ENCODE assay signal across 16 cellular contexts in the genomic region with DNA sequence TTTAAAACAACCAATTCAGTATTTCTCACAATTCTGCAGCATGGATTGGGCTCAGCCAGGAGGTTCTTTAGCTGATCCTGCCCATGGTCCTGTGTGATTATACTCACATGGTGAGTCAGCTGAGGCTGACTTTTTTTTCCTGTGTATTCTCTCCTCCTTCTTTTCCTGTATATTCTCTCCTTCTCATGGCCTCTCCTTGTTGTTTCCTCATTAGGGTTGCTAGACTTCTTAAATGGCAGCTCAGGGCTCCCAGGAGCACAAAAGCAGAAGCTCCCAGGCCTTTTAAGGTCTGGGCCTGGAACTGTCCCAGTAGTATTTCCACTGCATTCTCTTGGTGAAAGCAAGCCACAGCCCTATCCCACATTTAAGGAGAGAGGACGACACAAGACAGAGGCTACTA. TPM values are rescaled to one million over a fixed set of nuclear protein-coding genes. Genes with fewer than 3 reads are reported as not detected.
DNase-seq lines count a peak whose midpoint lies in the region; ATAC-seq and TF ChIP-seq lines count a peak whose summit lies in the region.
"Had no signal": no experiment of that assay in that cellular context is flagged by ENCODE, and none has a peak within 500 bp of the region (broad histone marks: within the 10 kb centered on the region; RNA-seq: fewer than 3 reads in every experiment).

No MANE protein-coding gene starts in this region.

- H3K4me1 ChIP-seq in mesodermal cell (ENCODE audit: control insufficient read depth, insufficient read depth, low read length, poor library complexity, severe bottlenecking), result peaks cover 21% of the 10 kb centered on the region
- no peaks in the 10 kb centered on the region for H3K4me1 ChIP-seq in effector memory CD4-positive, alpha-beta T cell (ENCODE audit: control insufficient read depth, insufficient read depth, low read length, poor library complexity, severe bottlenecking)

- H3K9me3 Mint-ChIP-seq in WTC11, result peaks cover 6% of the 10 kb centered on the region; the same call in 1 of the 2 replicates

- H3K4me1 Mint-ChIP-seq in WTC11, result 0 out of 2 replicates have a peak, but pooled peaks cover 4% of the 10 kb centered on the region

- CTCF ChIA-PET in WTC11 (lab: Charles Lee), result interaction anchor here (1.0 to 1.6 kb wide), 2 partner anchors 38 to 103 kb away, joined by 3 to 7 read pairs; no protein-coding TSS in a partner anchor

- in situ Hi-C loops in astrocyte of the cerebellum (cut with HindIII; ENCODE audit: low sequenced_read_pairs), result no loop called here

- H3K36me3 Mint-ChIP-seq in WTC11, result peaks cover 41% of the 10 kb centered on the region

- peaks cover 11% of the 10 kb centered on the region for H3K9me3 ChIP-seq in mesodermal cell (ENCODE audit: control insufficient read depth, low read length)
- H3K9me3 ChIP-seq in effector memory CD4-positive, alpha-beta T cell (ENCODE audit: control insufficient read depth, low read length), result no peaks in the 10 kb centered on the region
- H3K9me3 ChIP-seq: esophagus squamous epithelium, Peyer's patch had no signal

- no peak overlapping the region for H3K4me3 Mint-ChIP-seq in WTC11
- H3K4me3 Mint-ChIP-seq: naive thymus-derived CD4-positive, alpha-beta T cell had no signal

- TF ChIP-seq CTCF in astrocyte of the cerebellum (IDR thresholded peaks at IDR 0.05; ENCODE audit: low read depth, low read length, missing control alignments), result no peak
- no peak for TF ChIP-seq CTCF in WTC11 (IDR thresholded peaks at IDR 0.05)

- WGBS in mesodermal cell (ENCODE audit: insufficient coverage in 2 of 2), 2 experiments, result no CpG with 5 or more reads among the region's 1 CpG

- H3K27ac ChIP-seq in mesodermal cell (ENCODE audit: low read depth, low read length, severe bottlenecking), result peak overlapping the region; percentile 78
- no peak overlapping the region for H3K27ac ChIP-seq in effector memory CD4-positive, alpha-beta T cell (ENCODE audit: insufficient read depth, low read length, poor library complexity, severe bottlenecking)
- H3K27ac ChIP-seq: Peyer's patch had no signal

- no peak for ATAC-seq in WTC11
- ATAC-seq: activated CD4-positive, CD25-positive, alpha-beta regulatory T cell treated with anti-CD3 and anti-CD28 coated beads, Interleukin-2, amount 50 U/mL, for 24 hours; naive thymus-derived CD4-positive, alpha-beta T cell had no signal

- H3K27ac Mint-ChIP-seq in WTC11, result no peak overlapping the region
- H3K27ac Mint-ChIP-seq: naive thymus-derived CD4-positive, alpha-beta T cell had no signal

- H3K4me3 ChIP-seq in astrocyte of the cerebellum (ENCODE audit: low read depth, low read length), result no peak overlapping the region
- no peak overlapping the region for H3K4me3 ChIP-seq in mesodermal cell (ENCODE audit: extremely low read depth, insufficient read depth, low read length, poor library complexity, severe bottlenecking)
- H3K4me3 ChIP-seq in effector memory CD4-positive, alpha-beta T cell (ENCODE audit: insufficient read depth, low read depth, low read length, poor library complexity, severe bottlenecking), result no peak overlapping the region
- H3K4me3 ChIP-seq: esophagus squamous epithelium, Peyer's patch had no signal

- POLR2A ChIA-PET in WTC11 (lab: Charles Lee), result no interaction called here

- DNase-seq in ELR (ENCODE audit: low read depth) (peak; percentile 64), NCI-H226 (peak; percentile 50), astrocyte of the cerebellum (ENCODE audit: low read depth) (peak; percentile 62), WTC11 (ENCODE audit: low spot score) (no peak), NCI-H187 (lab: John Stamatoyannopoulos, UW) (no peak), NCI-H2171 treated with DMSO at 0.1 percent for 48 hours (lab: John Stamatoyannopoulos, UW) (no peak)
- no peak for DNase-seq in effector memory CD4-positive, alpha-beta T cell
- DNase-seq: activated T-cell treated with anti-CD3 and anti-CD28 coated beads, Interleukin-2, amount 50 U/mL, for 48 hours; C1 segment of cervical spinal cord; central memory CD4-positive, alpha-beta T cell; esophagus squamous epithelium; naive thymus-derived CD4-positive, alpha-beta T cell; NCI-H2227 treated with DMSO at 0.1 percent for 48 hours; Peyer's patch had no signal

- no peaks in the 10 kb centered on the region for H3K27me3 ChIP-seq in effector memory CD4-positive, alpha-beta T cell (replicated peaks; ENCODE audit: control insufficient read depth, insufficient read depth, low read length, poor library complexity, severe bottlenecking)
- H3K27me3 ChIP-seq: esophagus squamous epithelium, Peyer's patch had no signal

- peaks cover 47% of the 10 kb centered on the region for H3K36me3 ChIP-seq in mesodermal cell (ENCODE audit: control insufficient read depth, insufficient read depth, low read length)
- no peaks in the 10 kb centered on the region for H3K36me3 ChIP-seq in effector memory CD4-positive, alpha-beta T cell (ENCODE audit: control insufficient read depth, insufficient read depth, low read length)

- H3K27me3 Mint-ChIP-seq in WTC11 (ENCODE audit: low read depth), result no peaks in the 10 kb centered on the region
- H3K27me3 Mint-ChIP-seq: naive thymus-derived CD4-positive, alpha-beta T cell had no signal

TF ChIP-seq in WTC11, 78 proteins besides CTCF, POLR2A, EP300 and RAD21 (continues in another document):
- TF ChIP-seq ZNF423 (CRISPR knock-in tag; IDR thresholded peaks at IDR 0.05), result no peak
- TF ChIP-seq, protein P1, sequence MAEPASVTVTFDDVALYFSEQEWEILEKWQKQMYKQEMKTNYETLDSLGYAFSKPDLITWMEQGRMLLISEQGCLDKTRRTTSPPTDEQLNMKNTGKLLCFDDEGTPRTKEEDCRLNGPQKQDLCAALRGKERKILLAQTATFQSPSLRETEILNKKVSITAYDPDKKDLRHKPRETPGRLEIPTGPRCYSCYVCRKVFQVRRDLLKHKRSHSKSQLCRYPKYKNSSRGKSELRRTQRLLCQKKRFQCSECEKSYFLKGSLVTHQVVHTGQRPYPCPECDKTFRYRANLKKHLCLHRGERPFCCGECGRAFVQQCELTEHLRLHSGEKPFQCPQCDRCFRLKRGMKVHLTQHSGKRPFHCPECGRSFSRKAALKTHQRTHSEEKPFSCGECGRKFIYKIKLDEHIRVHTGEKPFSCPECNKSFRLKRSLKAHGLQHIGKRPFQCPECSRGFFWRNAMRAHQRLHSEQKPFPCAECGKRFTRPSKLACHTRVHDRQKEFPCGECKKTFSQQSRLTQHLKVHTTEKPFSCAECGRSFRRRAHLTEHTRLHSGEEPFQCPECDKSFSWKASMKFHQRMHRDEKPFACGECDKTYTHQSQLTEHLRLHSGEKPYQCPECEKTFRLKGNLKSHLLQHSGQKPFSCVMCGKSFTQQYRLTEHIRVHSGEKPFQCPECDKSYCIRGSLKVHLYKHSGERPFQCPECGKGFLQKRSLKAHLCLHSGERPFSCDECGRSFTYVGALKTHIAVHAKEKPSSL (CRISPR knock-in tag; conservative IDR thresholded peaks at IDR 0.05), result no peak
- TF ChIP-seq, protein P2, sequence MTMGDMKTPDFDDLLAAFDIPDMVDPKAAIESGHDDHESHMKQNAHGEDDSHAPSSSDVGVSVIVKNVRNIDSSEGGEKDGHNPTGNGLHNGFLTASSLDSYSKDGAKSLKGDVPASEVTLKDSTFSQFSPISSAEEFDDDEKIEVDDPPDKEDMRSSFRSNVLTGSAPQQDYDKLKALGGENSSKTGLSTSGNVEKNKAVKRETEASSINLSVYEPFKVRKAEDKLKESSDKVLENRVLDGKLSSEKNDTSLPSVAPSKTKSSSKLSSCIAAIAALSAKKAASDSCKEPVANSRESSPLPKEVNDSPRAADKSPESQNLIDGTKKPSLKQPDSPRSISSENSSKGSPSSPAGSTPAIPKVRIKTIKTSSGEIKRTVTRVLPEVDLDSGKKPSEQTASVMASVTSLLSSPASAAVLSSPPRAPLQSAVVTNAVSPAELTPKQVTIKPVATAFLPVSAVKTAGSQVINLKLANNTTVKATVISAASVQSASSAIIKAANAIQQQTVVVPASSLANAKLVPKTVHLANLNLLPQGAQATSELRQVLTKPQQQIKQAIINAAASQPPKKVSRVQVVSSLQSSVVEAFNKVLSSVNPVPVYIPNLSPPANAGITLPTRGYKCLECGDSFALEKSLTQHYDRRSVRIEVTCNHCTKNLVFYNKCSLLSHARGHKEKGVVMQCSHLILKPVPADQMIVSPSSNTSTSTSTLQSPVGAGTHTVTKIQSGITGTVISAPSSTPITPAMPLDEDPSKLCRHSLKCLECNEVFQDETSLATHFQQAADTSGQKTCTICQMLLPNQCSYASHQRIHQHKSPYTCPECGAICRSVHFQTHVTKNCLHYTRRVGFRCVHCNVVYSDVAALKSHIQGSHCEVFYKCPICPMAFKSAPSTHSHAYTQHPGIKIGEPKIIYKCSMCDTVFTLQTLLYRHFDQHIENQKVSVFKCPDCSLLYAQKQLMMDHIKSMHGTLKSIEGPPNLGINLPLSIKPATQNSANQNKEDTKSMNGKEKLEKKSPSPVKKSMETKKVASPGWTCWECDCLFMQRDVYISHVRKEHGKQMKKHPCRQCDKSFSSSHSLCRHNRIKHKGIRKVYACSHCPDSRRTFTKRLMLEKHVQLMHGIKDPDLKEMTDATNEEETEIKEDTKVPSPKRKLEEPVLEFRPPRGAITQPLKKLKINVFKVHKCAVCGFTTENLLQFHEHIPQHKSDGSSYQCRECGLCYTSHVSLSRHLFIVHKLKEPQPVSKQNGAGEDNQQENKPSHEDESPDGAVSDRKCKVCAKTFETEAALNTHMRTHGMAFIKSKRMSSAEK (CRISPR knock-in tag; IDR thresholded peaks at IDR 0.05; ENCODE audit: borderline replicate concordance), result no peak
- TF ChIP-seq, protein P3, sequence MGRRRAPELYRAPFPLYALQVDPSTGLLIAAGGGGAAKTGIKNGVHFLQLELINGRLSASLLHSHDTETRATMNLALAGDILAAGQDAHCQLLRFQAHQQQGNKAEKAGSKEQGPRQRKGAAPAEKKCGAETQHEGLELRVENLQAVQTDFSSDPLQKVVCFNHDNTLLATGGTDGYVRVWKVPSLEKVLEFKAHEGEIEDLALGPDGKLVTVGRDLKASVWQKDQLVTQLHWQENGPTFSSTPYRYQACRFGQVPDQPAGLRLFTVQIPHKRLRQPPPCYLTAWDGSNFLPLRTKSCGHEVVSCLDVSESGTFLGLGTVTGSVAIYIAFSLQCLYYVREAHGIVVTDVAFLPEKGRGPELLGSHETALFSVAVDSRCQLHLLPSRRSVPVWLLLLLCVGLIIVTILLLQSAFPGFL (CRISPR knock-in tag; IDR thresholded peaks at IDR 0.05; ENCODE audit: borderline replicate concordance), result no peak
- TF ChIP-seq, protein P4, sequence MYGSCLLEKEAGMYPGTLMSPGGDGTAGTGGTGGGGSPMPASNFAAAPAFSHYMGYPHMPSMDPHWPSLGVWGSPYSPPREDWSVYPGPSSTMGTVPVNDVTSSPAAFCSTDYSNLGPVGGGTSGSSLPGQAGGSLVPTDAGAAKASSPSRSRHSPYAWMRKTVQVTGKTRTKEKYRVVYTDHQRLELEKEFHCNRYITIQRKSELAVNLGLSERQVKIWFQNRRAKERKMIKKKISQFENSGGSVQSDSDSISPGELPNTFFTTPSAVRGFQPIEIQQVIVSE (CRISPR knock-in tag; IDR thresholded peaks at IDR 0.05; ENCODE audit: borderline replicate concordance), result no peak

RNA-seq across cellular contexts. Expression of a gene that starts 26.8 kb away (rescaled TPM):
- 12.4 TPM for polyA plus RNA-seq in mesodermal cell (2013, experiment 1 of 2)
- 11.1 TPM for polyA plus RNA-seq in mesodermal cell (2013, experiment 2 of 2)
- total RNA-seq in WTC11 (2021), result 13.3 to 15.8 TPM (median 13.9 TPM) in 3 replicates

Comparison
In these comparisons a context has a peak if more than half of its experiments do, and no peak if none do; other contexts are left out.
1. DNase-seq: peak in ELR (single experiment), NCI-H226 (single experiment) and astrocyte of the cerebellum (single experiment); none in WTC11 (single experiment), NCI-H187 (0 of 2), effector memory CD4-positive, alpha-beta T cell (0 of 3) and NCI-H2171 treated with DMSO at 0.1 percent for 48 hours (single experiment).